In genomic region chr1:154936416-154937050, GRCh38 we compare ENCODE assay signal across 8 cellular contexts. TPM values are rescaled to one million over a fixed set of nuclear protein-coding genes. Genes with fewer than 3 reads are reported as not detected.
DNase-seq lines count a peak whose midpoint lies in the region; ATAC-seq and TF ChIP-seq lines count a peak whose summit lies in the region.

Gene PMVK (minus strand): TSS chr1:154936719. CDS start chr1:154936685, 34 bp downstream.

- H3K4me1 ChIP-seq in Caco-2, result peaks cover 6% of the 10 kb centered on the region
- no peaks in the 10 kb centered on the region for H3K4me1 ChIP-seq in endodermal cell (ENCODE audit: control insufficient read depth, insufficient read depth, low read length)
- H3K4me1 ChIP-seq in mesodermal cell (ENCODE audit: control insufficient read depth, insufficient read depth, low read length, poor library complexity, severe bottlenecking), result peaks cover 5% of the 10 kb centered on the region

- peak within 1 kb of the TSS; percentile 100 for H3K27ac ChIP-seq in endodermal cell (ENCODE audit: low read depth, low read length)
- H3K27ac ChIP-seq in mesodermal cell (ENCODE audit: low read depth, low read length, severe bottlenecking), result peak within 1 kb of the TSS; percentile 100

- H3K4me1 Mint-ChIP-seq in Caco-2 (ENCODE audit: low read depth, unreplicated experiment), result peaks cover 17% of the 10 kb centered on the region
- H3K4me1 Mint-ChIP-seq in endodermal cell, result peaks cover 22% of the 10 kb centered on the region

- peak in 1 of 2 experiments; percentile 62 for TF ChIP-seq CTCF in Caco-2 (IDR thresholded peaks at IDR 0.05; ENCODE audit: insufficient read depth in 1 of 2, low read depth in 1 of 2, low read length in 1 of 2, severe bottlenecking in 1 of 2, unreplicated experiment in 1 of 2)
- TF ChIP-seq CTCF in endodermal cell (conservative IDR thresholded peaks at IDR 0.05), result peak; percentile 47

- H3K36me3 ChIP-seq in Caco-2 (ENCODE audit: control insufficient read depth, insufficient read depth, low read length), result no peaks in the 10 kb centered on the region
- peaks cover under 1% of the 10 kb centered on the region for H3K36me3 ChIP-seq in endodermal cell (ENCODE audit: control insufficient read depth, insufficient read depth, low read length)
- H3K36me3 ChIP-seq in mesodermal cell (ENCODE audit: control insufficient read depth, insufficient read depth, low read length), result no peaks in the 10 kb centered on the region

- H3K4me3 Mint-ChIP-seq in Caco-2 (ENCODE audit: unreplicated experiment), result peak within 1 kb of the TSS; percentile 87
- H3K4me3 Mint-ChIP-seq in endodermal cell, result peak within 1 kb of the TSS; percentile 81

- H3K4me3 ChIP-seq in Caco-2 (ENCODE audit: low read depth, low read length) (peak within 1 kb of the TSS; percentile 72), endodermal cell (ENCODE audit: low read length) (peak within 1 kb of the TSS; percentile 93), mesodermal cell (ENCODE audit: extremely low read depth, insufficient read depth, low read length, poor library complexity, severe bottlenecking) (peak within 1 kb of the TSS; percentile 59)

- DNase-seq in Caco-2 (peak; percentile 97 to 98), HUDEP-2 (lab: John Stamatoyannopoulos, UW; ENCODE audit: unreplicated experiment in 76 of 76) (peak in 74 of 76 experiments; percentile 61 to 98 (median 91)), NOMO-1 treated with dmso at 0.1 percent for 144 hours (lab: John Stamatoyannopoulos, UW; ENCODE audit: unreplicated experiment) (peak; percentile 92), endodermal cell (peak; percentile 97)
- peak; percentile 94 for DNase-seq in activated CD8-positive, alpha-beta memory T cell treated with anti-CD3 and anti-CD28 coated beads, Interleukin-2, amount 50 U/mL, for 1 hour (ENCODE audit: extremely low read depth)
- peak; percentile 91 to 94 for DNase-seq in stimulated activated CD8-positive, alpha-beta memory T cell treated with anti-CD3 and anti-CD28 coated beads, Interleukin-15, amount 100 ng/mL, for 4 hours (ENCODE audit: low read depth in 2 of 2)

- intact Hi-C loops in Caco-2 (cut with micrococcal nuclease; ENCODE audit: unreplicated experiment), result loop anchor here (1.0 to 2.0 kb wide), 2 partner anchors 38 to 58 kb away; partner anchors contain the start of gene CKS1B

- POLR2A ChIA-PET in Caco-2 (lab: Charles Lee), result interaction anchor here (0.5 to 1.7 kb wide), 9 partner anchors 19 to 377 kb away, joined by 3 to 21 read pairs (median 5); partner anchors contain the start of genes ADAM15, PBXIP1 and PYGO2

- peak within 1 kb of the TSS; percentile 99 for H3K9ac ChIP-seq in endodermal cell (ENCODE audit: extremely low read depth, low read length, poor library complexity, severe bottlenecking)

- H3K27me3 Mint-ChIP-seq in Caco-2 (ENCODE audit: insufficient read depth, unreplicated experiment) (no peaks in the 10 kb centered on the region), endodermal cell (ENCODE audit: insufficient read depth) (peaks cover 2% of the 10 kb centered on the region)

- H3K36me3 Mint-ChIP-seq in Caco-2 (ENCODE audit: insufficient read depth, unreplicated experiment) (peaks cover 23% of the 10 kb centered on the region), endodermal cell (ENCODE audit: low read depth) (no peaks in the 10 kb centered on the region)

- H3K9me3 ChIP-seq in Caco-2, result no peaks in the 10 kb centered on the region
- H3K9me3 ChIP-seq in endodermal cell (ENCODE audit: control insufficient read depth, low read length), result no peaks in the 10 kb centered on the region
- H3K9me3 ChIP-seq in mesodermal cell (ENCODE audit: control insufficient read depth, low read length), result no peaks in the 10 kb centered on the region

- BruUV-seq in Caco-2 (replicated peaks; lab: Mats Ljungman, UMichigan), result TSS peak; percentile 74

- CTCF ChIA-PET in Caco-2 (lab: Charles Lee), result interaction anchor here (0.6 to 2.1 kb wide), 13 partner anchors 15 to 377 kb away, joined by 3 to 12 read pairs (median 3); partner anchors contain the start of genes ADAM15, LENEP, PBXIP1 and SHC1

- H3K27ac Mint-ChIP-seq in Caco-2 (ENCODE audit: unreplicated experiment), result peak within 1 kb of the TSS; percentile 99
- H3K27ac Mint-ChIP-seq in endodermal cell, result peak within 1 kb of the TSS; percentile 100

- ATAC-seq in GM21367 (IDR thresholded peaks at IDR 0.05; ENCODE audit: unreplicated experiment), result peak; percentile 47

- 0% methylated on average over 22 to 50 of the region's 50 CpGs for WGBS in endodermal cell (ENCODE audit: insufficient coverage in 1 of 2, insufficient read length in 1 of 2), 2 experiments
- WGBS in mesodermal cell (ENCODE audit: insufficient coverage in 2 of 2), 2 experiments, result 1% methylated on average over 35 to 41 of the region's 50 CpGs

- H3K9me3 Mint-ChIP-seq in Caco-2 (ENCODE audit: unreplicated experiment), result no peaks in the 10 kb centered on the region
- H3K9me3 Mint-ChIP-seq in endodermal cell, result no peaks in the 10 kb centered on the region

- H3K27me3 ChIP-seq in Caco-2 (replicated peaks; ENCODE audit: control insufficient read depth, insufficient read depth, low read length), result no peaks in the 10 kb centered on the region
- H3K27me3 ChIP-seq in endodermal cell (ENCODE audit: control insufficient read depth, insufficient read depth, low read length, poor library complexity, severe bottlenecking), result no peaks in the 10 kb centered on the region

RNA-seq across cellular contexts. Expression of gene PMVK, which starts in this region (rescaled TPM):
- total RNA-seq in Caco-2 (2022), result 25.1 and 25.2 TPM in 2 replicates
- 10 to 100 TPM; 16.0 to 16.4 TPM for total RNA-seq in endodermal cell
- polyA plus RNA-seq in endodermal cell (2013, experiment 1 of 2), result 28.1 TPM
- polyA plus RNA-seq in endodermal cell (2013, experiment 2 of 2), result 27.0 TPM
- polyA plus RNA-seq in mesodermal cell (2013, experiment 1 of 2), result 16.2 TPM
- 13.7 TPM for polyA plus RNA-seq in mesodermal cell (2013, experiment 2 of 2)

Comparison
In these comparisons a context has a peak if more than half of its experiments do, and no peak if none do; other contexts are left out.
1. Peak in every context shown above with its lines: DNase-seq, ATAC-seq, H3K4me3 ChIP-seq and H3K27ac ChIP-seq.